Comparison of ENCODE assay signal across 1 cellular context in genomic region chr19:19320362-19321142, GRCh38.
TF ChIP-seq lines count a peak whose summit lies in the region.

Gene MAU2 (plus strand): TSS chr19:19320829. CDS start chr19:19320860, 31 bp downstream.
Gene SUGP1 (minus strand): TSS chr19:19320509. CDS start chr19:19320496, 13 bp downstream.

TF ChIP-seq in SK-N-SH, 30 proteins besides CTCF, POLR2A, EP300 and RAD21 (continued from another document):
- no peak for TF ChIP-seq RXRA (IDR thresholded peaks at IDR 0.05; ENCODE audit: borderline replicate concordance, low read depth)
- TF ChIP-seq MAX (IDR thresholded peaks at IDR 0.05; ENCODE audit: low read depth): peak; percentile 42; the same call in 1 of the 2 replicates
- no peak for TF ChIP-seq RCOR1 (IDR thresholded peaks at IDR 0.05; ENCODE audit: low read length)
- TF ChIP-seq TCF12 (IDR thresholded peaks at IDR 0.05): no peak
- TF ChIP-seq PBX3 (IDR thresholded peaks at IDR 0.05): peak; percentile 66
- TF ChIP-seq FOSL2 (IDR thresholded peaks at IDR 0.05; ENCODE audit: borderline replicate concordance, low read depth): no peak
- peak; percentile 78 for TF ChIP-seq GABPA (IDR thresholded peaks at IDR 0.05; ENCODE audit: low read depth)
- TF ChIP-seq FOXM1 (IDR thresholded peaks at IDR 0.05; ENCODE audit: low read depth): no peak
- TF ChIP-seq TAF1 (IDR thresholded peaks at IDR 0.05; ENCODE audit: borderline replicate concordance, low read depth, low read length): peak; percentile 87
- TF ChIP-seq IRF3 (IDR thresholded peaks at IDR 0.05; ENCODE audit: low read depth, low read length): no peak
- no peak for TF ChIP-seq RFX5 (IDR thresholded peaks at IDR 0.05; ENCODE audit: low read length)
- TF ChIP-seq POLR2AphosphoS5 (IDR thresholded peaks at IDR 0.05; ENCODE audit: low read depth, low read length): peak; percentile 90
- TF ChIP-seq USF1 (IDR thresholded peaks at IDR 0.05; ENCODE audit: borderline replicate concordance, low read depth): peak; percentile 21; the same call in 1 of the 2 replicates
- TF ChIP-seq EZH2phosphoT487 (IDR thresholded peaks at IDR 0.05; ENCODE audit: borderline replicate concordance, low read depth): no peak
- no peak for TF ChIP-seq MXI1 (IDR thresholded peaks at IDR 0.05; ENCODE audit: low read depth, low read length)
- no peak for TF ChIP-seq FOXJ3 (CRISPR knock-in tag; IDR thresholded peaks at IDR 0.05)
- TF ChIP-seq MEF2A (IDR thresholded peaks at IDR 0.05; ENCODE audit: borderline replicate concordance, low read depth): no peak
TF ChIP-seq in SK-N-SH: peak in this region for 11.
